ENCODE assay signal across 10 cellular contexts in the genomic region with DNA sequence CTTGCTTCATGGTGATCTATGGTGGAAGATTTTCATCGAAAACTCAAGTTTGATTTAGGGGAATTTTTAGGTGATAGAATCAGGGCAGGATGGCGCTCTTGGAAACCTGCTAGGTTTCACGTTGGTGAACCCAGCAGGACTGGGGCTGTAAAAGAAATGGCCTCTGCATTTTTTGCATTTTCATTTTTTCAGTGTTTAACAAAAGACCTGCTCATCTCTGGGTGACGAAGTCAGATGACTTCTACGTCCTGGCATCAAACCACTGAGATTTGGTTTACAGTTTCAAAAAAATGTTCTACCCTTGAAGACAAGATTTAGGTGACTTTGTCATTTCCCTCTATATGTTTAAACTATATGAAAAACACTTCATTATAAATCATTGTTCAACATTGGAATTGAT. TPM values are rescaled to one million over a fixed set of nuclear protein-coding genes. Genes with fewer than 3 reads are reported as not detected.
DNase-seq lines count a peak whose midpoint lies in the region; ATAC-seq, FAIRE-seq and TF ChIP-seq lines count a peak whose summit lies in the region.
"Had no signal": no experiment of that assay in that cellular context is flagged by ENCODE, and none has a peak within 500 bp of the region (broad histone marks: within the 10 kb centered on the region; RNA-seq: fewer than 3 reads in every experiment).

No MANE protein-coding gene starts in this region.

- H3K79me2 ChIP-seq in GM12878 (ENCODE audit: control insufficient read depth, insufficient read depth, low read length): peaks cover 66% of the 10 kb centered on the region

- H3K27ac Mint-ChIP-seq in CD14-positive monocyte (peak overlapping the region; percentile 96 to 100 (median 99)), IgD-negative memory B cell (peak overlapping the region in 2 of 3 donors; percentile 75 to 87), nephron (peak overlapping the region in 2 of 3 experiments; percentile 48 to 51)

- FAIRE-seq in GM12878 (lab: Jason Lieb, UNC): no peak
- FAIRE-seq: D721Med had no signal

- no TSS peak for BruUV-seq in GM12878 (replicated peaks; lab: Mats Ljungman, UMichigan)

- peak overlapping the region; percentile 91 for H3K4me3 ChIP-seq in GM12878

- 0 out of 2 replicates have a peak overlapping the region, but pooled peaks have one; percentile 24 for H3K27ac ChIP-seq in GM12878 (ENCODE audit: control insufficient read depth, insufficient read depth)

- no peak overlapping the region for H2AFZ ChIP-seq in GM12878 (ENCODE audit: control insufficient read depth, low read depth, low read length)

- no peak for TF ChIP-seq EP300 in GM12878 (IDR thresholded peaks at IDR 0.05; ENCODE audit: borderline replicate concordance in 1 of 2, control insufficient read depth in 1 of 2, low read depth in 2 of 2, low read length in 2 of 2)

- H3K9ac ChIP-seq in GM12878 (ENCODE audit: control insufficient read depth, insufficient read depth, low read length): peak overlapping the region; percentile 38; the same call in 1 of the 2 replicates

- 77% methylated on average over 5 of the region's 5 CpGs for WGBS in GM12878 (ENCODE audit: insufficient coverage, insufficient replicate concordance, low lambda C conversion rate, missing lambda C conversion rate)

- DNase-seq in CD14-positive monocyte (ENCODE audit: low spot score) (no peak), GM12878 (ENCODE audit: low read depth, low spot score) (no peak), G401 (ENCODE audit: low spot score) (no peak), germinal center (ENCODE audit: low spot score) (no peak)
- DNase-seq: stimulated activated CD4-positive, alpha-beta T cell treated with anti-CD3 and anti-CD28 coated beads, Interleukin-15, amount 100 ng/mL, for 24 hours had no signal

- H3K9me3 ChIP-seq in GM12878 (replicated peaks; ENCODE audit: control insufficient read depth, insufficient read depth, low read length): no peaks in the 10 kb centered on the region

- H3K36me3 ChIP-seq in GM12878 (ENCODE audit: control insufficient read depth in 2 of 2, insufficient read depth in 2 of 2, low read length in 1 of 2): no peaks in the 10 kb centered on the region; a peak in 1 of 4 replicates

- no peaks in the 10 kb centered on the region for H3K27me3 ChIP-seq in GM12878 (replicated peaks in 1 of 2; ENCODE audit: control insufficient read depth in 2 of 2, insufficient read depth in 2 of 2, low read length in 1 of 2)

- H3K27me3 Mint-ChIP-seq in CD14-positive monocyte (ENCODE audit: low read depth in 3 of 3) (peaks cover 0 to 2% (median 1%) of the 10 kb centered on the region in 3 donors), IgD-negative memory B cell (no peaks in the 10 kb centered on the region), nephron (ENCODE audit: low read depth) (no peaks in the 10 kb centered on the region)

- RAD21 ChIA-PET in GM12878 (lab: Charles Lee; ENCODE audit: unreplicated experiment): interaction anchor here (1.6 kb wide), 1 partner anchor 19 kb away, joined by 5 read pairs; no protein-coding TSS in a partner anchor

- CTCF ChIA-PET in GM12878 (lab: Yijun Ruan, JAX): interaction anchor here (0.6 to 2.4 kb wide), 4 partner anchors 12 to 1462 kb away, joined by 3 to 6 read pairs (median 4); no protein-coding TSS in a partner anchor

- H3K9me3 Mint-ChIP-seq in CD14-positive monocyte (no peaks in the 10 kb centered on the region), IgD-negative memory B cell (no peaks in the 10 kb centered on the region), nephron (no peaks in the 10 kb centered on the region)

- no peak for TF ChIP-seq POLR2A in GM12878 (IDR thresholded peaks at IDR 0.05; ENCODE audit: low read depth, low read length)

- peak overlapping the region in 1 of 2 donors; percentile 97 for H3K4me3 Mint-ChIP-seq in CD14-positive monocyte
- H3K4me3 Mint-ChIP-seq in IgD-negative memory B cell: peak overlapping the region; percentile 77 to 88 (median 80)
- H3K4me3 Mint-ChIP-seq in nephron: peak overlapping the region; percentile 79 to 98 (median 93)

- H3K4me1 ChIP-seq in GM12878 (ENCODE audit: control insufficient read depth, insufficient read depth, low read length): peaks cover 60% of the 10 kb centered on the region

- H3K4me2 ChIP-seq in GM12878 (ENCODE audit: control insufficient read depth, insufficient read depth): peak overlapping the region; percentile 46

- ATAC-seq in GM12878: no peak
- no peak for ATAC-seq in HG03520 (IDR thresholded peaks at IDR 0.05; ENCODE audit: unreplicated experiment)
- ATAC-seq in HG02798 (IDR thresholded peaks at IDR 0.05; ENCODE audit: poor library complexity, unreplicated experiment): no peak

- in situ Hi-C loops in GM12878 (cut with MboI) (no loop called here), G401 (cut with HindIII; ENCODE audit: low sequenced_read_pairs) (no loop called here)

- SMC1A ChIA-PET in GM12878 (lab: Charles Lee; ENCODE audit: uncharacterized antibody, unreplicated experiment): no interaction called here

- TF ChIP-seq RAD21 in GM12878 (IDR thresholded peaks at IDR 0.05; ENCODE audit: insufficient read depth, low read depth, low read length): no peak

- intact Hi-C loops in CD14-positive monocyte (cut with micrococcal nuclease) (no loop called here), GM12878 (cut with micrococcal nuclease; ENCODE audit: unreplicated experiment) (no loop called here)

- peaks cover 42 to 47% of the 10 kb centered on the region in 2 donors for H3K36me3 Mint-ChIP-seq in CD14-positive monocyte
- H3K36me3 Mint-ChIP-seq in IgD-negative memory B cell: peaks cover 2% of the 10 kb centered on the region
- peaks cover 10% of the 10 kb centered on the region for H3K36me3 Mint-ChIP-seq in nephron (ENCODE audit: low read depth)

- POLR2A ChIA-PET in GM12878 (lab: Charles Lee): interaction anchor here (0.5 kb wide), 1 partner anchor 11 kb away, joined by 3 read pairs; no protein-coding TSS in a partner anchor

- H4K20me1 ChIP-seq in GM12878 (ENCODE audit: control insufficient read depth, insufficient read depth): no peaks in the 10 kb centered on the region

- H3K4me1 Mint-ChIP-seq in CD14-positive monocyte (peaks cover 85% of the 10 kb centered on the region), IgD-negative memory B cell (peaks cover 40 to 48% (median 44%) of the 10 kb centered on the region in 3 donors), nephron (peaks cover 52% of the 10 kb centered on the region)

- TF ChIP-seq CTCF in CD14-positive monocyte (IDR thresholded peaks at IDR 0.05): no peak
- no peak for TF ChIP-seq CTCF in GM12878 (IDR thresholded peaks at IDR 0.05 in 2 of 3, conservative IDR thresholded peaks at IDR 0.05 in 1 of 3; ENCODE audit: control insufficient read depth in 2 of 3, extremely low read depth in 1 of 3, insufficient read depth in 1 of 3, low read depth in 3 of 3, low read length in 3 of 3)
- TF ChIP-seq CTCF in nephron (IDR thresholded peaks at IDR 0.05; ENCODE audit: unreplicated experiment in 3 of 3): no peak

TF ChIP-seq in GM12878, 131 proteins besides CTCF, POLR2A, EP300 and RAD21:
- TF ChIP-seq JUNB (IDR thresholded peaks at IDR 0.05) (no peak), NFIC (IDR thresholded peaks at IDR 0.05; ENCODE audit: low read depth, low read length) (no peak), GABPA (IDR thresholded peaks at IDR 0.05; ENCODE audit: low read depth) (no peak), POU2F2 (IDR thresholded peaks at IDR 0.05; ENCODE audit: borderline replicate concordance, low read depth, low read length) (no peak), SIN3A (IDR thresholded peaks at IDR 0.05; ENCODE audit: low read depth, low read length) (no peak)

RNA-seq across cellular contexts. Expression of a gene that starts 1.9 kb away (rescaled TPM):
- polyA plus RNA-seq in CD14-positive monocyte: 10 to 100 TPM; 26.0 to 28.0 TPM
- 49.7 TPM for polyA plus RNA-seq in IgD-negative memory B cell
- total RNA-seq in GM12878 (2013; cell fraction: nucleolus; rRNA removed): 112 and 119 TPM in 2 replicates
- total RNA-seq in GM12878 (2014; rRNA removed): 26.5 and 29.2 TPM in 2 replicates
- 15.0 and 15.9 TPM in 2 replicates for total RNA-seq in GM12878 (2014; rRNA removed; fragmentation: Illumina TruSeq; extraction: Trizol)
- total RNA-seq in GM12878 (2021): 31.7 and 34.1 TPM in 2 replicates
- 14.9 TPM for polyA plus RNA-seq in GM12878 (2011; ENCODE audit: low read depth)
- polyA plus RNA-seq in GM12878 (2011; rRNA removed): 19.4 and 28.3 TPM in 2 replicates
- polyA plus RNA-seq in GM12878 (2011; cell fraction: cytosol; rRNA removed): 33.3 and 45.6 TPM in 2 replicates
- 145 and 149 TPM in 2 replicates for polyA plus RNA-seq in GM12878 (2011; cell fraction: nucleus; rRNA removed)
- polyA plus RNA-seq in GM12878 (2012): 26.4 and 26.6 TPM in 2 replicates
- 13.4 and 19.1 TPM in 2 replicates for polyA plus RNA-seq in GM12878 (2014; fragmentation: Illumina TruSeq; extraction: Trizol)
- polyA plus RNA-seq in GM12878 (2014; fragmentation: Nextera tagmentation; extraction: Ambion mirVana): 1 to 10 TPM; 1.3 to 1.9 TPM
- polyA plus RNA-seq in GM12878 (2014; rRNA removed): 32.2 and 33.1 TPM in 2 replicates
- polyA plus RNA-seq in GM12878 (2016; fragmentation: Nextera tagmentation; extraction: Ambion mirVana): 10 to 100 TPM; 36.3 to 37.6 TPM
- 25.3 and 42.4 TPM in 2 replicates for polyA minus RNA-seq in GM12878 (2011; rRNA and poly(A)+ RNA removed)
- polyA minus RNA-seq in GM12878 (2011; cell fraction: cytosol; rRNA and poly(A)+ RNA removed): 11.9 TPM in 2 replicates
- polyA minus RNA-seq in GM12878 (2011; cell fraction: nucleus; rRNA and poly(A)+ RNA removed): 41.8 and 50.4 TPM in 2 replicates
- total RNA-seq in G401 (2014; rRNA removed; shearing (Covaris generic)): 16.3 and 43.0 TPM in 2 replicates

RNA-seq across cellular contexts. Expression of a gene that starts 20.5 kb away (rescaled TPM):
- 100 to 1,000 TPM; 123 to 144 TPM for polyA plus RNA-seq in CD14-positive monocyte
- polyA plus RNA-seq in IgD-negative memory B cell: 17.3 TPM
- 4.2 and 4.3 TPM in 2 replicates for total RNA-seq in GM12878 (2013; cell fraction: nucleolus; rRNA removed)
- total RNA-seq in GM12878 (2014; rRNA removed): 1.7 and 2.0 TPM in 2 replicates
- 0.92 and 1.0 TPM in 2 replicates for total RNA-seq in GM12878 (2014; rRNA removed; fragmentation: Illumina TruSeq; extraction: Trizol)
- total RNA-seq in GM12878 (2021): 1.8 and 2.7 TPM in 2 replicates
- 1.4 TPM for polyA plus RNA-seq in GM12878 (2011; ENCODE audit: low read depth)
- 3.5 and 3.9 TPM in 2 replicates for polyA plus RNA-seq in GM12878 (2011; rRNA removed)
- 4.5 and 5.4 TPM in 2 replicates for polyA plus RNA-seq in GM12878 (2011; cell fraction: cytosol; rRNA removed)
- polyA plus RNA-seq in GM12878 (2011; cell fraction: nucleus; rRNA removed): 12.8 and 13.1 TPM in 2 replicates
- 3.2 and 7.9 TPM in 2 replicates for polyA plus RNA-seq in GM12878 (2012)
- 0.40 and 0.48 TPM in 2 replicates for polyA plus RNA-seq in GM12878 (2014; fragmentation: Illumina TruSeq; extraction: Trizol)
- under 1 TPM; 0.05 to 0.10 TPM for polyA plus RNA-seq in GM12878 (2014; fragmentation: Nextera tagmentation; extraction: Ambion mirVana)
- 1.0 and 1.4 TPM in 2 replicates for polyA plus RNA-seq in GM12878 (2014; rRNA removed)
- 1 to 10 TPM in 1 of 2 experiments, under 1 TPM in 1; 0.87 to 1.1 TPM for polyA plus RNA-seq in GM12878 (2016; fragmentation: Nextera tagmentation; extraction: Ambion mirVana)
- 5.3 and 11.4 TPM in 2 replicates for polyA minus RNA-seq in GM12878 (2011; rRNA and poly(A)+ RNA removed)
- polyA minus RNA-seq in GM12878 (2011; cell fraction: cytosol; rRNA and poly(A)+ RNA removed): 4.1 TPM in 2 replicates
- polyA minus RNA-seq in GM12878 (2011; cell fraction: nucleus; rRNA and poly(A)+ RNA removed): 8.9 and 12.6 TPM in 2 replicates
- total RNA-seq in G401 (2014; rRNA removed; shearing (Covaris generic)): 72.7 and 90.1 TPM in 2 replicates
